Comparison of ENCODE assay signal across 28 cellular contexts in the genomic region with DNA sequence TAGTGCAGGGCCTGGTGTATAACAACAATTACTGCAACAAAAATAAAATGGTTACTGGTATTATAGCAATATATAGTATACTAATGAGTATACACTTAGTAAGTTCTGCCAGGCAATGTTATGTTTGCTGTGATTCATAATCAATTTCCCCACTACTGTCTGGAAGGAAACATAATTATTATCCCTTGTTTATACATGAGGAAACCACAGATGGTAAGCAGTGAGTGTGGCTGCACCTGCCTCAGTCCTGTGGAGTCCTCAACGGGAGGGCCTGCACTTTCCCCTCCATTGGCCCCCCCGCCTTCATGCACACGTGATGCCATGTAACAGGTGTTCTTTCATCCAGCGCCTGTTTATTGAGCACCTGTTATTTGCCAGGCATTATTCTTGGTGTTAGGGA. TPM values are rescaled to one million over a fixed set of nuclear protein-coding genes. Genes with fewer than 3 reads are reported as not detected.
A peak's percentile ranks its signal among the peaks of the same experiment; 100 is the strongest.
DNase-seq lines count a peak whose midpoint lies in the region; ATAC-seq and TF ChIP-seq lines count a peak whose summit lies in the region.
"Had no signal": no experiment of that assay in that cellular context is flagged by ENCODE, and none has a peak within 500 bp of the region (broad histone marks: within the 10 kb centered on the region; RNA-seq: fewer than 3 reads in every experiment).

No MANE protein-coding gene starts in this region.

- H3K27me3 Mint-ChIP-seq in activated T-cell treated with anti-CD3 and anti-CD28 coated beads, Interleukin-2, amount 50 U/mL, for 72 hours (ENCODE audit: low read depth) = no peaks in the 10 kb centered on the region

- no peak for ATAC-seq in psoas muscle
- no peak for ATAC-seq in heart left ventricle
- no peak for ATAC-seq in activated T-cell treated with anti-CD3 and anti-CD28 coated beads, Interleukin-2, amount 50 U/mL, for 72 hours (replicated peaks in 1 of 2)
- ATAC-seq: activated T-cell treated with anti-CD3 and anti-CD28 coated beads, Interleukin-2, amount 50 U/mL, for 4 hours; stimulated activated memory B cell treated with anti-CD40 and anti-IgM and Interleukin-4, amounts not matched to agents 10 μg/mL and 1 μg/mL and 100 μg/mL, for 72 hours had no signal

- H3K27me3 ChIP-seq in psoas muscle (ENCODE audit: insufficient read depth in 3 of 3, low read length in 2 of 3) (peaks cover 0 to 2% (median 0%) of the 10 kb centered on the region in 3 donors), heart left ventricle (peaks cover 0 to 7% (median 0%) of the 10 kb centered on the region in 9 donors)
- H3K27me3 ChIP-seq: neutrophil, right atrium auricular region, SJSA1, thyroid gland had no signal

- intact Hi-C loops in psoas muscle (cut with DNase I) (no loop called here), heart left ventricle (cut with DNase I) (no loop called here)

- TF ChIP-seq CTCF in psoas muscle (IDR thresholded peaks at IDR 0.05) (no peak), heart left ventricle (IDR thresholded peaks at IDR 0.05) (no peak)

- H3K9me3 ChIP-seq in psoas muscle (no peaks in the 10 kb centered on the region), heart left ventricle (peaks cover 0 to 12% (median 0%) of the 10 kb centered on the region in 12 donors)
- H3K9me3 ChIP-seq: neutrophil, right atrium auricular region, thyroid gland had no signal

- H3K4me3 Mint-ChIP-seq in activated T-cell treated with anti-CD3 and anti-CD28 coated beads, Interleukin-2, amount 50 U/mL, for 72 hours = no peak overlapping the region
- H3K4me3 Mint-ChIP-seq: activated CD4-positive, alpha-beta memory T cell treated with anti-CD3 and anti-CD28 coated beads for 36 hours; activated T-cell treated with anti-CD3 and anti-CD28 coated beads, Interleukin-2, amount 50 U/mL, for 4 hours; IgD-negative memory B cell; stimulated activated memory B cell treated with anti-CD40 and anti-IgM and Interleukin-4, amounts not matched to agents 10 μg/mL and 1 μg/mL and 100 μg/mL, for 72 hours had no signal

- no peaks in the 10 kb centered on the region for H3K4me1 Mint-ChIP-seq in activated T-cell treated with anti-CD3 and anti-CD28 coated beads, Interleukin-2, amount 50 U/mL, for 72 hours (ENCODE audit: low read depth)
- H3K4me1 Mint-ChIP-seq: IgD-negative memory B cell; stimulated activated memory B cell treated with anti-CD40 and anti-IgM and Interleukin-4, amounts not matched to agents 10 μg/mL and 1 μg/mL and 100 μg/mL, for 72 hours had no signal

- H3K27ac Mint-ChIP-seq in activated T-cell treated with anti-CD3 and anti-CD28 coated beads, Interleukin-2, amount 50 U/mL, for 72 hours = no peak overlapping the region
- H3K27ac Mint-ChIP-seq: activated CD4-positive, alpha-beta memory T cell treated with anti-CD3 and anti-CD28 coated beads for 36 hours; stimulated activated memory B cell treated with anti-CD40 and anti-IgM and Interleukin-4, amounts not matched to agents 10 μg/mL and 1 μg/mL and 100 μg/mL, for 72 hours had no signal

- no peak overlapping the region for H3K27ac ChIP-seq in psoas muscle
- no peak overlapping the region for H3K27ac ChIP-seq in heart left ventricle
- H3K27ac ChIP-seq: C4-2B, left ventricle myocardium inferior, neutrophil, right atrium auricular region, SJSA1, thyroid gland had no signal

- H3K4me1 ChIP-seq in psoas muscle (no peaks in the 10 kb centered on the region), heart left ventricle (no peaks in the 10 kb centered on the region)
- H3K4me1 ChIP-seq: left ventricle myocardium inferior, right atrium auricular region, SJSA1, thyroid gland had no signal

- no peaks in the 10 kb centered on the region for H3K36me3 Mint-ChIP-seq in activated T-cell treated with anti-CD3 and anti-CD28 coated beads, Interleukin-2, amount 50 U/mL, for 72 hours (ENCODE audit: insufficient read depth in 2 of 2)
- H3K36me3 Mint-ChIP-seq: activated CD4-positive, alpha-beta memory T cell treated with anti-CD3 and anti-CD28 coated beads for 36 hours had no signal

- H3K9me3 Mint-ChIP-seq in activated T-cell treated with anti-CD3 and anti-CD28 coated beads, Interleukin-2, amount 50 U/mL, for 72 hours = no peaks in the 10 kb centered on the region

- TF ChIP-seq POLR2A in heart left ventricle (IDR thresholded peaks at IDR 0.05) = no peak

- peak; percentile 50 for DNase-seq in Jurkat, Clone E6-1 (ENCODE audit: low read depth, low spot score)
- DNase-seq in NCI-H1436 treated with DMSO at 0.1 percent for 48 hours (lab: John Stamatoyannopoulos, UW) = peak; percentile 74
- DNase-seq in NCI-H69 (lab: John Stamatoyannopoulos, UW) = peak; percentile 97
- DNase-seq in dermis blood vessel endothelial cell = peak; percentile 78
- no peak for DNase-seq in NCI-H82 (lab: John Stamatoyannopoulos, UW)
- no peak for DNase-seq in psoas muscle
- no peak for DNase-seq in heart left ventricle
- DNase-seq in activated T-cell treated with anti-CD3 and anti-CD28 coated beads, Interleukin-2, amount 50 U/mL, for 72 hours = no peak
- DNase-seq: activated CD4-positive, alpha-beta memory T cell treated with anti-CD3 and anti-CD28 coated beads for 36 hours; activated naive CD4-positive, alpha-beta T cell treated with anti-CD3 and anti-CD28 coated beads, Interleukin-2, amount 50 U/mL, for 16 hours; activated T-cell treated with anti-CD3 and anti-CD28 coated beads, Interleukin-2, amount 50 U/mL, for 4 hours; cerebellar nuclear complex; DMS79; effector CD8-positive, alpha-beta T cell; left ventricle myocardium inferior; NCI-H446 treated with DMSO at 0.1 percent for 48 hours; OCI-M1; thyroid gland had no signal

- H3K4me3 ChIP-seq in Jurkat, Clone E6-1 (ENCODE audit: low read length) = no peak overlapping the region
- H3K4me3 ChIP-seq in psoas muscle = no peak overlapping the region
- no peak overlapping the region for H3K4me3 ChIP-seq in heart left ventricle
- H3K4me3 ChIP-seq: left ventricle myocardium inferior, right atrium auricular region, SJSA1, thyroid gland had no signal

- H3K36me3 ChIP-seq in psoas muscle (ENCODE audit: insufficient read depth in 1 of 2, low read depth in 1 of 2) (no peaks in the 10 kb centered on the region), heart left ventricle (no peaks in the 10 kb centered on the region)
- H3K36me3 ChIP-seq: left ventricle myocardium inferior, neutrophil, right atrium auricular region, SJSA1, thyroid gland had no signal

- WGBS in psoas muscle, 3 donors = 16 to 27% (median 22%) methylated on average over 4 of the region's 4 CpGs
- WGBS in heart left ventricle, 4 donors = 66 to 79% (median 71%) methylated on average over 4 of the region's 4 CpGs

RNA-seq across cellular contexts. Expression of gene CHGA, which starts 59.7 kb away (rescaled TPM):
- polyA plus RNA-seq in Jurkat, Clone E6-1 (2012; ENCODE audit: insufficient read depth, insufficient read length) = not detected
- total RNA-seq in dermis blood vessel endothelial cell (under 0.01 and 0.09 TPM in 2 replicates), psoas muscle (under 1 TPM in 1 of 4 donors, not detected in 3; 0.87 TPM), heart left ventricle (not detected)
- polyA plus RNA-seq in psoas muscle (under 1 TPM; 0.04 to 0.16 (median 0.14) TPM), heart left ventricle (under 1 TPM; 0.07 to 0.19 TPM)
- not detected for total RNA-seq in activated T-cell treated with anti-CD3 and anti-CD28 coated beads, Interleukin-2, amount 50 U/mL, for 72 hours
- total RNA-seq: activated CD4-positive, alpha-beta memory T cell treated with anti-CD3 and anti-CD28 coated beads for 36 hours; astrocyte; fibroblast of lung; left ventricle myocardium inferior; mononuclear cell; right atrium auricular region; SJSA1; T-helper 2 cell treated with Interferon-gamma antibody and Interleukin-4, amounts not matched to agents 100 ng/mL and 5 ng/mL, for 36 hours had no signal
- polyA plus RNA-seq: fibroblast of lung had no signal

Comparison
In these comparisons a context has a peak if more than half of its experiments do, and no peak if none do; other contexts are left out.
1. DNase-seq: peak in Jurkat, Clone E6-1 (single experiment), NCI-H1436 treated with DMSO at 0.1 percent for 48 hours (single experiment), NCI-H69 (single experiment) and dermis blood vessel endothelial cell (single experiment); none in NCI-H82 (single experiment), psoas muscle (0 of 2), heart left ventricle (0 of 5) and activated T-cell treated with anti-CD3 and anti-CD28 coated beads, Interleukin-2, amount 50 U/mL, for 72 hours (0 of 2).